Comparison of ENCODE assay signal across 24 cellular contexts in genomic region chr2:19644763-19645162, GRCh38.
"Had no signal": no experiment of that assay in that cellular context is flagged by ENCODE, and none has a peak within 500 bp of the region (broad histone marks: within the 10 kb centered on the region; RNA-seq: fewer than 3 reads in every experiment).

No MANE protein-coding gene starts in this region.

- H3K27ac ChIP-seq: stomach, suprapubic skin, testis, thoracic aorta, thyroid gland, tibial artery, tibial nerve, transverse colon, upper lobe of left lung, upper lobe of right lung, uterus, vagina had no signal

- H3K9me3 ChIP-seq: stomach, suprapubic skin, testis, thoracic aorta, thyroid gland, transverse colon, upper lobe of left lung, upper lobe of right lung, uterus, vagina had no signal

- H3K4me3 ChIP-seq: stomach, suprapubic skin, testis, thoracic aorta, thyroid gland, tibial artery, tibial nerve, transverse colon, upper lobe of left lung, upper lobe of right lung, uterus, vagina had no signal

- H3K36me3 ChIP-seq: stomach, suprapubic skin, thoracic aorta, thyroid gland, tibial artery, tibial nerve, transverse colon, upper lobe of left lung, upper lobe of right lung, uterus, vagina had no signal

- DNase-seq: stimulated activated CD4-positive, alpha-beta T cell treated with anti-CD3 and anti-CD28 coated beads, Interleukin-2, amount 100 ng/mL, for 48 hours; stimulated activated CD4-positive, alpha-beta T cell treated with anti-CD3 and anti-CD28 coated beads, Interleukin-4, amount 100 ng/mL, for 1 hour; stimulated activated CD4-positive, alpha-beta T cell treated with anti-CD3 and anti-CD28 coated beads, Interleukin-4, amount 100 ng/mL, for 24 hours; stimulated activated CD4-positive, alpha-beta T cell treated with anti-CD3 and anti-CD28 coated beads, Interleukin-4, amount 100 ng/mL, for 4 hours; stimulated activated CD8-positive, alpha-beta memory T cell treated with anti-CD3 and anti-CD28 coated beads, Interleukin-4, amount 100 ng/mL, for 48 hours; stimulated activated naive B cell treated with anti-CD40 and anti-IgM and Interleukin-4, amounts not matched to agents 10 μg/mL and 1 μg/mL and 100 μg/mL, for 72 hours; stimulated activated naive CD4-positive, alpha-beta T cell; stimulated activated naive CD4-positive, alpha-beta T cell treated with Interleukin-2 at 50 U/mL for 16 hours; stimulated activated naive CD8-positive, alpha-beta T cell treated with anti-CD3 and anti-CD28 coated beads, Interleukin-15, amount 100 ng/mL, for 72 hours; stimulated activated naive CD8-positive, alpha-beta T cell treated with anti-CD3 and anti-CD28 coated beads, Interleukin-15, Interleukin-2, amounts not matched to agents 100 U/mL and 50 U/mL, for 24 hours; stomach; substantia nigra; testis; thyroid gland; tibial artery; transverse colon; trophoblast cell; upper lobe of left lung; upper lobe of right lung; uterus had no signal

- H3K4me1 ChIP-seq: stomach, testis, thyroid gland, tibial nerve, transverse colon, upper lobe of left lung, upper lobe of right lung, uterus, vagina had no signal

- H3K27me3 ChIP-seq: stomach, suprapubic skin, testis, thyroid gland, tibial artery, tibial nerve, transverse colon, upper lobe of left lung, upper lobe of right lung, uterus, vagina had no signal
